2 cellular contexts compared by ENCODE assay signal in the genomic region with DNA sequence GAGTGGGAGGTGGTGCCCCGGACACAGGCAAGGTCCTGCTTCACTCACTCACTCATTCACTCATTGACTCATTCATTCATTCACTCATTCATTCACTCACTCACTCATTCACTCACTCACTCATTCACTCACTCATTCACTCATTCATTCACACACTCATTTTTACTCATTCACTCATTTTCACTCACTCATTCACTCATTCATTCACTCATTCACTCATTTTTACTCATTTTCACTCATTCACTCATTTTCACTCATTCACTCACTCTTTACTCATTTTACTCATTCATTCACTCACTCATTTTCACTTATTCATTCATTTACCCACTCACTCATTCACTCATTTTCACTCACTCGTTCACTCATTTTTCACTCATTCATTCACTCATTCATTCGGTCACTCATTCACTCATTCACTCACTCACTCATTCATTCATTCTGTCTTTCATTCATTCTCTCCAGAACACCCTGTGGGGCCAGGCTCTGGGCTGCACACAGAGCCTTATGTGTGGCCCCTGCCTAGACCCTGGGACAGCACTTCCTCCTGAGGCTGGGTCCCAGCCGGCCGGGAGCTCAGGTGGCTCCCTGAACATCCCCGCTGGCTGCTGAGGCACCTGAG.
TF ChIP-seq lines count a peak whose summit lies in the region.

No MANE protein-coding gene starts in this region.

TF ChIP-seq in HEK293T, 16 proteins besides CTCF, POLR2A, EP300 and RAD21:
- TF ChIP-seq NFRKB (IDR thresholded peaks at IDR 0.05) (no peak), CTBP1 (IDR thresholded peaks at IDR 0.05; ENCODE audit: borderline replicate concordance) (no peak), TARDBP (IDR thresholded peaks at IDR 0.05) (peak; percentile 73), BHLHE40 (IDR thresholded peaks at IDR 0.05; ENCODE audit: borderline replicate concordance) (no peak), ELF4 (IDR thresholded peaks at IDR 0.05) (no peak), LEF1 (IDR thresholded peaks at IDR 0.05; ENCODE audit: borderline replicate concordance) (no peak), HDGF (IDR thresholded peaks at IDR 0.05; ENCODE audit: borderline replicate concordance) (no peak), ARNT (IDR thresholded peaks at IDR 0.05) (no peak), FOXK2 (IDR thresholded peaks at IDR 0.05) (no peak), ZNF384 (IDR thresholded peaks at IDR 0.05) (no peak), SUZ12 (IDR thresholded peaks at IDR 0.05) (no peak)
- TF ChIP-seq, protein P1, sequence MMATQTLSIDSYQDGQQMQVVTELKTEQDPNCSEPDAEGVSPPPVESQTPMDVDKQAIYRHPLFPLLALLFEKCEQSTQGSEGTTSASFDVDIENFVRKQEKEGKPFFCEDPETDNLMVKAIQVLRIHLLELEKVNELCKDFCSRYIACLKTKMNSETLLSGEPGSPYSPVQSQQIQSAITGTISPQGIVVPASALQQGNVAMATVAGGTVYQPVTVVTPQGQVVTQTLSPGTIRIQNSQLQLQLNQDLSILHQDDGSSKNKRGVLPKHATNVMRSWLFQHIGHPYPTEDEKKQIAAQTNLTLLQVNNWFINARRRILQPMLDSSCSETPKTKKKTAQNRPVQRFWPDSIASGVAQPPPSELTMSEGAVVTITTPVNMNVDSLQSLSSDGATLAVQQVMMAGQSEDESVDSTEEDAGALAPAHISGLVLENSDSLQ (IDR thresholded peaks at IDR 0.05) = peak; percentile 18; the same call in 1 of the 2 replicates

TF ChIP-seq in K562, 482 proteins besides CTCF, POLR2A, EP300 and RAD21 (continues in another document):
- TF ChIP-seq ZNF24 (IDR thresholded peaks at IDR 0.05) = peak; percentile 100
- TF ChIP-seq TRIM24 (IDR thresholded peaks at IDR 0.05) = peak in 1 of 2 experiments; percentile 35; a peak in 1 of 4 replicates
- no peak for TF ChIP-seq SREBF2 (CRISPR knock-in tag; IDR thresholded peaks at IDR 0.05)
- TF ChIP-seq SMARCE1 (IDR thresholded peaks at IDR 0.05) = no peak
- 0 out of 2 replicates have a peak, but pooled peaks have one; percentile 31 for TF ChIP-seq DPF2 (IDR thresholded peaks at IDR 0.05)
- no peak for TF ChIP-seq HNRNPH1 (optimal IDR thresholded peaks at IDR 0.05; ENCODE audit: low read depth, low read length)
- peak in 1 of 2 experiments; percentile 58; a peak in 2 of 4 replicates for TF ChIP-seq HDAC1 (IDR thresholded peaks at IDR 0.05)
- TF ChIP-seq BCOR (IDR thresholded peaks at IDR 0.05) = peak; percentile 89
- TF ChIP-seq OTX1 (CRISPR knock-in tag; IDR thresholded peaks at IDR 0.05) = 0 out of 2 replicates have a peak, but pooled peaks have one; percentile 2
- TF ChIP-seq CSDE1 (IDR thresholded peaks at IDR 0.05) = 0 out of 4 replicates have a peak, but pooled peaks of 1 of the 2 experiments have one; percentile 25
- TF ChIP-seq, protein P2, sequence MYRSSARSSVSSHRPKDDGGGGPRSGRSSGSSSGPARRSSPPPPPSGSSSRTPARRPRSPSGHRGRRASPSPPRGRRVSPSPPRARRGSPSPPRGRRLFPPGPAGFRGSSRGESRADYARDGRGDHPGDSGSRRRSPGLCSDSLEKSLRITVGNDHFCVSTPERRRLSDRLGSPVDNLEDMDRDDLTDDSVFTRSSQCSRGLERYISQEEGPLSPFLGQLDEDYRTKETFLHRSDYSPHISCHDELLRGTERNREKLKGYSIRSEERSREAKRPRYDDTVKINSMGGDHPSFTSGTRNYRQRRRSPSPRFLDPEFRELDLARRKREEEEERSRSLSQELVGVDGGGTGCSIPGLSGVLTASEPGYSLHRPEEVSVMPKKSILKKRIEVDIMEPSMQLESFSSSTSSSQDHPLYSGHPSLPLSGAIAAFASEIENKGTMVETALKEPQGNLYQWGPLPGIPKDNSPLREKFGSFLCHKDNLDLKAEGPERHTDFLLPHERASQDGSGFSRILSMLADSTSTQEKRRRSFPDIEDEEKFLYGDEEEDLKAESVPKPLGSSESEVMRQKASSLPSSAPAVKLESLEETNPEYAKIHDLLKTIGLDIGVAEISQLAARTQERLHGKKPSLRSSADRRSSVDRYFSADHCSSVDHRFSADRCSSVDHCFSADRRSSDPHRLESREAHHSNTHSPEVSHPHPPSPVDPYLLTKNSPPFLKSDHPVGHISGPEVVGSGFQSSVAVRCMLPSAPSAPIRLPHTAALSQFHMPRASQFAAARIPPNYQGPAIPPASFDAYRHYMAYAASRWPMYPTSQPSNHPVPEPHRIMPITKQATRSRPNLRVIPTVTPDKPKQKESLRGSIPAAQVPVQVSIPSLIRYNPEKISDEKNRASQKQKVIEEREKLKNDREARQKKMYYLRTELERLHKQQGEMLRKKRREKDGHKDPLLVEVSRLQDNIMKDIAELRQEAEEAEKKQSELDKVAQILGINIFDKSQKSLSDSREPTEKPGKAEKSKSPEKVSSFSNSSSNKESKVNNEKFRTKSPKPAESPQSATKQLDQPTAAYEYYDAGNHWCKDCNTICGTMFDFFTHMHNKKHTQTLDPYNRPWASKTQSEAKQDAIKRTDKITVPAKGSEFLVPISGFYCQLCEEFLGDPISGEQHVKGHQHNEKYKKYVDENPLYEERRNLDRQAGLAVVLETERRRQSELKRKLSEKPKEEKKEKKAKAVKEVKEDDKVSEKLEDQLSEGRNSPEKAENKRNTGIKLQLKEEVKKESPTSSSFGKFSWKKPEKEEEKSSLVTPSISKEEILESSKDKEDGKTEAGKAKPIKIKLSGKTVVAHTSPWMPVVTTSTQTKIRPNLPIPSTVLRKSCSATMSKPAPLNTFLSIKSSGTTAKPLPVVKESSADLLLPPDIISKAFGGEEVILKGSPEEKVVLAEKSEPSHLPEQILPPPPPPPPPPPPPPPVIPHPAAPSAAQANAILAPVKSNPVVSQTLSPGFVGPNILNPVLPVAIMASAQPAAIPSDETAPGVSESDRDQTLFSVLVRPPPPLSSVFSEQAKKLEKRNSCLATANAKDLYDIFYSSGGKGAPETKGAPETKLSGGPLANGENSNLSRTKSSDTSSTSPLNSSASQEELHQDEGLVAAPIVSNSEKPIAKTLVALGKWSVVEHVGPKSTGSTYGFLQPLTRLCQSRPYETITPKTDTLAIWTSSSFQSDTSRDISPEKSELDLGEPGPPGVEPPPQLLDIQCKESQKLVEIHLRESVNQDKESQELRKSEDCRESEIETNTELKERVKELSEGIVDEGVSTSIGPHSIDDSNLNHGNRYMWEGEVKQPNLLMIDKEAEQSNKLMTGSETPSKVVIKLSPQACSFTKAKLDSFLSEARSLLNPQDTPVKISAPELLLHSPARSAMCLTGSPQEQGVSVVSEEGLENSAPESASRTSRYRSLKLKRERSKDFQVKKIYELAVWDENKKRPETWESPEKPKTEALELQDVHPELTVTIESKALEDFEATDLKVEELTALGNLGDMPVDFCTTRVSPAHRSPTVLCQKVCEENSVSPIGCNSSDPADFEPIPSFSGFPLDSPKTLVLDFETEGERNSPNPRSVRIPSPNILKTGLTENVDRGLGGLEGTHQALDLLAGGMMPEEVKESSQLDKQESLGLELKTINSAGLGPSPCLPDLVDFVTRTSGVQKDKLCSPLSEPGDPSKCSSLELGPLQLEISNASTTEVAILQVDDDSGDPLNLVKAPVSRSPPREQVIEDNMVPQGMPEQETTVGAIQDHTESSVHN (IDR thresholded peaks at IDR 0.05; ENCODE audit: borderline replicate concordance in 1 of 2, low read depth in 1 of 2) = peak in 1 of 2 experiments; percentile 93; a peak in 2 of 4 replicates
- TF ChIP-seq TSC22D4 (tag; IDR thresholded peaks at IDR 0.05) = peak; percentile 99
- TF ChIP-seq NCOA4 (IDR thresholded peaks at IDR 0.05; ENCODE audit: partially characterized antibody) = peak; percentile 56
- TF ChIP-seq, protein P3, sequence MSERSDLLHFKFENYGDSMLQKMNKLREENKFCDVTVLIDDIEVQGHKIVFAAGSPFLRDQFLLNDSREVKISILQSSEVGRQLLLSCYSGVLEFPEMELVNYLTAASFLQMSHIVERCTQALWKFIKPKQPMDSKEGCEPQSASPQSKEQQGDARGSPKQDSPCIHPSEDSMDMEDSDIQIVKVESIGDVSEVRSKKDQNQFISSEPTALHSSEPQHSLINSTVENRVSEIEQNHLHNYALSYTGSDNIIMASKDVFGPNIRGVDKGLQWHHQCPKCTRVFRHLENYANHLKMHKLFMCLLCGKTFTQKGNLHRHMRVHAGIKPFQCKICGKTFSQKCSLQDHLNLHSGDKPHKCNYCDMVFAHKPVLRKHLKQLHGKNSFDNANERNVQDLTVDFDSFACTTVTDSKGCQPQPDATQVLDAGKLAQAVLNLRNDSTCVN (CRISPR knock-in tag; IDR thresholded peaks at IDR 0.05) = 0 out of 2 replicates have a peak, but pooled peaks have one; percentile 14
- TF ChIP-seq NFRKB (IDR thresholded peaks at IDR 0.05; ENCODE audit: low read depth) = peak; percentile 87
- no peak for TF ChIP-seq ZNF431 (CRISPR knock-in tag; IDR thresholded peaks at IDR 0.05)
- peak; percentile 77 for TF ChIP-seq SMARCA5 (IDR thresholded peaks at IDR 0.05)
- TF ChIP-seq ARNT (IDR thresholded peaks at IDR 0.05) = 0 out of 4 replicates have a peak, but pooled peaks of 1 of the 2 experiments have one; percentile 39
- TF ChIP-seq FOXK2 (conservative IDR thresholded peaks at IDR 0.05 in 1 of 2, IDR thresholded peaks at IDR 0.05 in 1 of 2; ENCODE audit: low read depth in 2 of 2) = 0 out of 4 replicates have a peak, but pooled peaks of 1 of the 2 experiments have one; percentile 24
- TF ChIP-seq, protein P4, sequence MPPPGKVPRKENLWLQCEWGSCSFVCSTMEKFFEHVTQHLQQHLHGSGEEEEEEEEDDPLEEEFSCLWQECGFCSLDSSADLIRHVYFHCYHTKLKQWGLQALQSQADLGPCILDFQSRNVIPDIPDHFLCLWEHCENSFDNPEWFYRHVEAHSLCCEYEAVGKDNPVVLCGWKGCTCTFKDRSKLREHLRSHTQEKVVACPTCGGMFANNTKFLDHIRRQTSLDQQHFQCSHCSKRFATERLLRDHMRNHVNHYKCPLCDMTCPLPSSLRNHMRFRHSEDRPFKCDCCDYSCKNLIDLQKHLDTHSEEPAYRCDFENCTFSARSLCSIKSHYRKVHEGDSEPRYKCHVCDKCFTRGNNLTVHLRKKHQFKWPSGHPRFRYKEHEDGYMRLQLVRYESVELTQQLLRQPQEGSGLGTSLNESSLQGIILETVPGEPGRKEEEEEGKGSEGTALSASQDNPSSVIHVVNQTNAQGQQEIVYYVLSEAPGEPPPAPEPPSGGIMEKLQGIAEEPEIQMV (tag; conservative IDR thresholded peaks at IDR 0.05; ENCODE audit: low read depth) = no peak
- TF ChIP-seq, protein P5, sequence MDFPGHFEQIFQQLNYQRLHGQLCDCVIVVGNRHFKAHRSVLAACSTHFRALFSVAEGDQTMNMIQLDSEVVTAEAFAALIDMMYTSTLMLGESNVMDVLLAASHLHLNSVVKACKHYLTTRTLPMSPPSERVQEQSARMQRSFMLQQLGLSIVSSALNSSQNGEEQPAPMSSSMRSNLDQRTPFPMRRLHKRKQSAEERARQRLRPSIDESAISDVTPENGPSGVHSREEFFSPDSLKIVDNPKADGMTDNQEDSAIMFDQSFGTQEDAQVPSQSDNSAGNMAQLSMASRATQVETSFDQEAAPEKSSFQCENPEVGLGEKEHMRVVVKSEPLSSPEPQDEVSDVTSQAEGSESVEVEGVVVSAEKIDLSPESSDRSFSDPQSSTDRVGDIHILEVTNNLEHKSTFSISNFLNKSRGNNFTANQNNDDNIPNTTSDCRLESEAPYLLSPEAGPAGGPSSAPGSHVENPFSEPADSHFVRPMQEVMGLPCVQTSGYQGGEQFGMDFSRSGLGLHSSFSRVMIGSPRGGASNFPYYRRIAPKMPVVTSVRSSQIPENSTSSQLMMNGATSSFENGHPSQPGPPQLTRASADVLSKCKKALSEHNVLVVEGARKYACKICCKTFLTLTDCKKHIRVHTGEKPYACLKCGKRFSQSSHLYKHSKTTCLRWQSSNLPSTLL (IDR thresholded peaks at IDR 0.05) = peak; percentile 28; the same call in 1 of the 2 replicates
- TF ChIP-seq LARP7 (IDR thresholded peaks at IDR 0.05) = peak; percentile 48; the same call in 1 of the 2 replicates
- TF ChIP-seq HDAC8 (tag; IDR thresholded peaks at IDR 0.05) = no peak
- TF ChIP-seq, protein P6, sequence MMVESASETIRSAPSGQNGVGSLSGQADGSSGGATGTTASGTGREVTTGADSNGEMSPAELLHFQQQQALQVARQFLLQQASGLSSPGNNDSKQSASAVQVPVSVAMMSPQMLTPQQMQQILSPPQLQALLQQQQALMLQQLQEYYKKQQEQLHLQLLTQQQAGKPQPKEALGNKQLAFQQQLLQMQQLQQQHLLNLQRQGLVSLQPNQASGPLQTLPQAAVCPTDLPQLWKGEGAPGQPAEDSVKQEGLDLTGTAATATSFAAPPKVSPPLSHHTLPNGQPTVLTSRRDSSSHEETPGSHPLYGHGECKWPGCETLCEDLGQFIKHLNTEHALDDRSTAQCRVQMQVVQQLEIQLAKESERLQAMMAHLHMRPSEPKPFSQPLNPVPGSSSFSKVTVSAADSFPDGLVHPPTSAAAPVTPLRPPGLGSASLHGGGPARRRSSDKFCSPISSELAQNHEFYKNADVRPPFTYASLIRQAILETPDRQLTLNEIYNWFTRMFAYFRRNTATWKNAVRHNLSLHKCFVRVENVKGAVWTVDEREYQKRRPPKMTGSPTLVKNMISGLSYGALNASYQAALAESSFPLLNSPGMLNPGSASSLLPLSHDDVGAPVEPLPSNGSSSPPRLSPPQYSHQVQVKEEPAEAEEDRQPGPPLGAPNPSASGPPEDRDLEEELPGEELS (CRISPR knock-in tag; IDR thresholded peaks at IDR 0.05; ENCODE audit: borderline replicate concordance) = no peak
- TF ChIP-seq, protein P7, sequence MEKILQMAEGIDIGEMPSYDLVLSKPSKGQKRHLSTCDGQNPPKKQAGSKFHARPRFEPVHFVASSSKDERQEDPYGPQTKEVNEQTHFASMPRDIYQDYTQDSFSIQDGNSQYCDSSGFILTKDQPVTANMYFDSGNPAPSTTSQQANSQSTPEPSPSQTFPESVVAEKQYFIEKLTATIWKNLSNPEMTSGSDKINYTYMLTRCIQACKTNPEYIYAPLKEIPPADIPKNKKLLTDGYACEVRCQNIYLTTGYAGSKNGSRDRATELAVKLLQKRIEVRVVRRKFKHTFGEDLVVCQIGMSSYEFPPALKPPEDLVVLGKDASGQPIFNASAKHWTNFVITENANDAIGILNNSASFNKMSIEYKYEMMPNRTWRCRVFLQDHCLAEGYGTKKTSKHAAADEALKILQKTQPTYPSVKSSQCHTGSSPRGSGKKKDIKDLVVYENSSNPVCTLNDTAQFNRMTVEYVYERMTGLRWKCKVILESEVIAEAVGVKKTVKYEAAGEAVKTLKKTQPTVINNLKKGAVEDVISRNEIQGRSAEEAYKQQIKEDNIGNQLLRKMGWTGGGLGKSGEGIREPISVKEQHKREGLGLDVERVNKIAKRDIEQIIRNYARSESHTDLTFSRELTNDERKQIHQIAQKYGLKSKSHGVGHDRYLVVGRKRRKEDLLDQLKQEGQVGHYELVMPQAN (IDR thresholded peaks at IDR 0.05; ENCODE audit: borderline replicate concordance) = peak; percentile 64
- TF ChIP-seq MCM7 (IDR thresholded peaks at IDR 0.05) = 0 out of 4 replicates have a peak, but pooled peaks of 1 of the 2 experiments have one; percentile 20
- TF ChIP-seq, protein P8, sequence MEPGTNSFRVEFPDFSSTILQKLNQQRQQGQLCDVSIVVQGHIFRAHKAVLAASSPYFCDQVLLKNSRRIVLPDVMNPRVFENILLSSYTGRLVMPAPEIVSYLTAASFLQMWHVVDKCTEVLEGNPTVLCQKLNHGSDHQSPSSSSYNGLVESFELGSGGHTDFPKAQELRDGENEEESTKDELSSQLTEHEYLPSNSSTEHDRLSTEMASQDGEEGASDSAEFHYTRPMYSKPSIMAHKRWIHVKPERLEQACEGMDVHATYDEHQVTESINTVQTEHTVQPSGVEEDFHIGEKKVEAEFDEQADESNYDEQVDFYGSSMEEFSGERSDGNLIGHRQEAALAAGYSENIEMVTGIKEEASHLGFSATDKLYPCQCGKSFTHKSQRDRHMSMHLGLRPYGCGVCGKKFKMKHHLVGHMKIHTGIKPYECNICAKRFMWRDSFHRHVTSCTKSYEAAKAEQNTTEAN (CRISPR knock-in tag; IDR thresholded peaks at IDR 0.05) = no peak
- TF ChIP-seq MIER1 (IDR thresholded peaks at IDR 0.05; ENCODE audit: low read depth) = 0 out of 2 replicates have a peak, but pooled peaks have one; percentile 19
